ENCODE assay signal across 19 cellular contexts in genomic region chr20:61679473-61679872, GRCh38.
"Had no signal": no experiment of that assay in that cellular context is flagged by ENCODE, and none has a peak within 500 bp of the region (broad histone marks: within the 10 kb centered on the region; RNA-seq: fewer than 3 reads in every experiment).

No MANE protein-coding gene starts in this region.

- ATAC-seq: foreskin keratinocyte, gastroesophageal sphincter, heart left ventricle, left colon, left lobe of liver, left ventricle myocardium superior, lower lobe of right lung, mucosa of descending colon had no signal

- H3K4me1 Mint-ChIP-seq: naive B cell had no signal

- H3K9me3 ChIP-seq: esophagus muscularis mucosa, gastroesophageal sphincter, heart left ventricle, lower lobe of right lung, mucosa of descending colon had no signal

- H3K9me3 Mint-ChIP-seq: mesothelial cell of epicardium had no signal

- H3K36me3 ChIP-seq: esophagus muscularis mucosa, gastroesophageal sphincter, heart left ventricle, lower lobe of right lung had no signal

- H3K4me1 ChIP-seq: gastroesophageal sphincter, heart left ventricle, lower lobe of right lung had no signal

- H3K36me3 Mint-ChIP-seq: mesothelial cell of epicardium, naive B cell had no signal

- H3K4me3 Mint-ChIP-seq: mesothelial cell of epicardium had no signal

- DNase-seq: dermis blood vessel endothelial cell; dorsolateral prefrontal cortex; effector CD4-positive, alpha-beta T cell; effector memory CD4-positive, alpha-beta T cell; foreskin keratinocyte; heart left ventricle; hippocampal formation; kidney glomerular epithelial cell; left colon; left ventricle myocardium superior; mesenchymal stem cell; naive B cell had no signal

- H3K27ac ChIP-seq: coronary artery, dorsolateral prefrontal cortex, esophagus muscularis mucosa, foreskin keratinocyte, gastroesophageal sphincter, heart left ventricle, lower lobe of right lung had no signal

- H3K27ac Mint-ChIP-seq: mesothelial cell of epicardium had no signal

- H3K4me3 ChIP-seq: coronary artery, dorsolateral prefrontal cortex, esophagus muscularis mucosa, gastroesophageal sphincter, heart left ventricle, lower lobe of right lung, mucosa of descending colon had no signal

- H3K27me3 ChIP-seq: dorsolateral prefrontal cortex had no signal
